ENCODE assay signal across 8 cellular contexts in the genomic region with DNA sequence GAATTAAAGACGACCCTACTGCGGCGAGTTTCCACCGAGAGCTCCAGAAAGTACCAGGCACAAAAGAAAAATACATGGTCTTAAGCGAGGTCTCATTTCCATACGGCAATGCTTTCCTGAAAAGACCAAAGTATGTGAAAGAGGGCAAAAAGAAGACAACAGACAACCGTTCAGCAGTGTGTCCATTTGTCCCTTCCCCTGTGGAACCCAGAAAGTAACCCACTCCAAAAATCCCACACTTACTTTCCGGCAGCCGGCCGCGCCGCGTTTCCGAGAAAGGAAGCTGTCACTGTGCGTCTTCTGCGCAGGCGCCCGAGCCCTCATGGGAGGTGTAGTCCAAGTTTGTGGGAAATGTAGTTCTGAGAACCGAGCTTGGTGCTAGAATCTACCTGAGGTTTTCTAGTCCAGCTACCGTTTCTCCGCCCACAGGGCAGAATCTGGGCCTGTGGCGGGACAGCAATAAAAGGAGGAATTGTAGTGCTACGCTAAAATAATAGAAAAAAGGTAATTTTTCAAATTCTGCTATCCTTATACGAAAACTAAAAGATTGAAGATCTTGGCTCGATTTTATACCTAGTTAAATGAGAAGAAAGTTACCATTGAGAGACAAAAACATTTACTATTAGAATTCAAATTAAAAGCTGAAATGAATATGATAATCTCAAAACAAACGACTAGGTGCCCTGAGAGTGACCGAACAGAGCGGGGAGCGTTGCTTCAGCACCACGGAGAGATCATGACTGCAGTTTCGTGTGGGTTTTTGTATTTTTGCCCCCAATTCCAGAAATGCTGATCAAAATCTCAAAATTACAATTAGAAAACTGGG. TPM values are rescaled to one million over a fixed set of nuclear protein-coding genes. Genes with fewer than 3 reads are reported as not detected.
A peak's percentile ranks its signal among the peaks of the same experiment; 100 is the strongest.
DNase-seq lines count a peak whose midpoint lies in the region; ATAC-seq and TF ChIP-seq lines count a peak whose summit lies in the region.

A gene with protein sequence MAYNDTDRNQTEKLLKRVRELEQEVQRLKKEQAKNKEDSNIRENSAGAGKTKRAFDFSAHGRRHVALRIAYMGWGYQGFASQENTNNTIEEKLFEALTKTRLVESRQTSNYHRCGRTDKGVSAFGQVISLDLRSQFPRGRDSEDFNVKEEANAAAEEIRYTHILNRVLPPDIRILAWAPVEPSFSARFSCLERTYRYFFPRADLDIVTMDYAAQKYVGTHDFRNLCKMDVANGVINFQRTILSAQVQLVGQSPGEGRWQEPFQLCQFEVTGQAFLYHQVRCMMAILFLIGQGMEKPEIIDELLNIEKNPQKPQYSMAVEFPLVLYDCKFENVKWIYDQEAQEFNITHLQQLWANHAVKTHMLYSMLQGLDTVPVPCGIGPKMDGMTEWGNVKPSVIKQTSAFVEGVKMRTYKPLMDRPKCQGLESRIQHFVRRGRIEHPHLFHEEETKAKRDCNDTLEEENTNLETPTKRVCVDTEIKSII (minus strand): TSS at position 280 of the 826 bp plus-strand sequence. CDS start 6,922 bp downstream, outside the sequence.

- H4K20me1 ChIP-seq in GM23338 (replicated peaks; ENCODE audit: insufficient read depth) = peaks cover 17% of the 10 kb centered on the region; the same call in 1 of the 2 replicates
- no peaks in the 10 kb centered on the region for H4K20me1 ChIP-seq in fibroblast of lung (ENCODE audit: control insufficient read depth, extremely low read depth, insufficient read depth, low read length)

- DNase-seq in Daoy (ENCODE audit: low read depth) (peak; percentile 89), GM23338 (ENCODE audit: low spot score) (peak; percentile 96), LHCN-M2 (ENCODE audit: low read depth) (peak; percentile 77), RPMI8226 (peak; percentile 85), fibroblast of lung (ENCODE audit: low read depth in 2 of 2) (peak; percentile 76 to 82)
- peak; percentile 71 to 77 for DNase-seq in activated T-helper 1 cell treated with anti-CD3 and anti-CD28 coated beads, Interleukin-2, amount 50 U/mL, for 16 hours (ENCODE audit: low read depth in 1 of 2, low spot score in 1 of 2)
- DNase-seq in naive thymus-derived CD4-positive, alpha-beta T cell = peak; percentile 73 to 88 (median 83)
- DNase-seq in stimulated activated naive B cell treated with anti-CD40 and anti-IgM and Interleukin-4, amounts not matched to agents 10 μg/mL and 1 μg/mL and 100 μg/mL, for 72 hours = peak; percentile 81

- H2AFZ ChIP-seq in GM23338 = peak within 1 kb of the TSS; percentile 99
- peak within 1 kb of the TSS; percentile 99 for H2AFZ ChIP-seq in fibroblast of lung (ENCODE audit: low read length)

- peak; percentile 84 for ATAC-seq in GM23338
- peak; percentile 96 for ATAC-seq in naive thymus-derived CD4-positive, alpha-beta T cell
- peak; percentile 94 to 97 for ATAC-seq in stimulated activated naive B cell treated with anti-CD40 and anti-IgM and Interleukin-4, amounts not matched to agents 10 μg/mL and 1 μg/mL and 100 μg/mL, for 72 hours (replicated peaks)

- peaks cover 20% of the 10 kb centered on the region for H3K27me3 Mint-ChIP-seq in GM23338 (ENCODE audit: insufficient read depth, low read depth, poor library complexity)
- H3K27me3 Mint-ChIP-seq in naive thymus-derived CD4-positive, alpha-beta T cell = peaks cover 18 to 40% (median 29%) of the 10 kb centered on the region in 5 donors
- H3K27me3 Mint-ChIP-seq in stimulated activated naive B cell treated with anti-CD40 and anti-IgM and Interleukin-4, amounts not matched to agents 10 μg/mL and 1 μg/mL and 100 μg/mL, for 72 hours = peaks cover 15 to 16% of the 10 kb centered on the region in 2 donors

- H3K9me2 ChIP-seq in GM23338 (ENCODE audit: insufficient read depth) = no peaks in the 10 kb centered on the region

- H3K79me2 ChIP-seq in GM23338 (replicated peaks; ENCODE audit: insufficient read depth) (peaks cover 44% of the 10 kb centered on the region), fibroblast of lung (ENCODE audit: control insufficient read depth, insufficient read depth, low read length) (peaks cover 8% of the 10 kb centered on the region)

- H3F3A ChIP-seq in GM23338 (replicated peaks; ENCODE audit: low read depth) = peaks cover 15% of the 10 kb centered on the region; the same call in 1 of the 2 replicates

- H3K4me1 ChIP-seq in GM23338 (ENCODE audit: insufficient read depth) (no peaks in the 10 kb centered on the region), fibroblast of lung (ENCODE audit: control insufficient read depth, extremely low read depth, insufficient read depth, low read length) (no peaks in the 10 kb centered on the region)
- H3K4me1 ChIP-seq in naive thymus-derived CD4-positive, alpha-beta T cell (ENCODE audit: control insufficient read depth in 2 of 2, insufficient read depth in 2 of 2, low read length in 2 of 2) = peaks cover 7 to 13% of the 10 kb centered on the region in 2 donors

- H3K27ac ChIP-seq in GM23338 (ENCODE audit: low read depth) = peak within 1 kb of the TSS; percentile 20; the same call in 1 of the 2 replicates
- H3K27ac ChIP-seq in fibroblast of lung (ENCODE audit: insufficient read depth, low read length) = peak within 1 kb of the TSS; percentile 84
- H3K27ac ChIP-seq in naive thymus-derived CD4-positive, alpha-beta T cell (ENCODE audit: low read depth, low read length) = peak within 1 kb of the TSS; percentile 86

- intact Hi-C loops in naive thymus-derived CD4-positive, alpha-beta T cell (cut with micrococcal nuclease) = loop anchor here (1.0 to 5.0 kb wide), 10 partner anchors 16 to 1027 kb away; a partner anchor contains a TSS

- peak within 1 kb of the TSS; percentile 56 for H3K9ac ChIP-seq in fibroblast of lung (ENCODE audit: insufficient read depth, low read length)

- CTCF ChIA-PET in naive thymus-derived CD4-positive, alpha-beta T cell (lab: Charles Lee) = interaction anchor here (0.7 to 1.6 kb wide), 3 partner anchors 16 to 1131 kb away, joined by 4 to 6 read pairs (median 6); a partner anchor contains a TSS

- H3K4me3 Mint-ChIP-seq in GM23338 = peak within 1 kb of the TSS; percentile 99
- H3K4me3 Mint-ChIP-seq in naive thymus-derived CD4-positive, alpha-beta T cell = peak within 1 kb of the TSS; percentile 82 to 98 (median 96)
- H3K4me3 Mint-ChIP-seq in stimulated activated naive B cell treated with anti-CD40 and anti-IgM and Interleukin-4, amounts not matched to agents 10 μg/mL and 1 μg/mL and 100 μg/mL, for 72 hours = peak within 1 kb of the TSS; percentile 91 to 97

- POLR2A ChIA-PET in naive thymus-derived CD4-positive, alpha-beta T cell (lab: Charles Lee) = interaction anchor here (0.6 to 2.3 kb wide), 10 partner anchors 14 to 791 kb away, joined by 3 to 21 read pairs (median 3); a partner anchor contains a TSS

- peak within 1 kb of the TSS; percentile 89 for H3K4me2 ChIP-seq in GM23338
- H3K4me2 ChIP-seq in fibroblast of lung (ENCODE audit: extremely low read depth, insufficient read depth, low read length) = peak within 1 kb of the TSS; percentile 86

- no peaks in the 10 kb centered on the region for H3K9me3 ChIP-seq in fibroblast of lung (ENCODE audit: control insufficient read depth, insufficient read depth, low read depth, low read length)
- H3K9me3 ChIP-seq in naive thymus-derived CD4-positive, alpha-beta T cell (ENCODE audit: control insufficient read depth in 2 of 3, low read length in 3 of 3) = no peaks in the 10 kb centered on the region

- H3K27me3 ChIP-seq in GM23338 (ENCODE audit: insufficient read depth) (peaks cover 19% of the 10 kb centered on the region), fibroblast of lung (ENCODE audit: control insufficient read depth, insufficient read depth, low read length) (peaks cover 18% of the 10 kb centered on the region)
- H3K27me3 ChIP-seq in naive thymus-derived CD4-positive, alpha-beta T cell (ENCODE audit: control insufficient read depth in 2 of 2, insufficient read depth in 2 of 2, low read length in 2 of 2) = peaks cover 0 to 4% of the 10 kb centered on the region in 2 donors

- peaks cover 17% of the 10 kb centered on the region for H3K36me3 ChIP-seq in GM23338 (ENCODE audit: insufficient read depth)
- peaks cover 4% of the 10 kb centered on the region for H3K36me3 ChIP-seq in fibroblast of lung (ENCODE audit: control insufficient read depth, insufficient read depth, low read length)
- peaks cover 0 to 9% (median 0%) of the 10 kb centered on the region in 3 experiments for H3K36me3 ChIP-seq in naive thymus-derived CD4-positive, alpha-beta T cell (ENCODE audit: control insufficient read depth in 2 of 3, insufficient read depth in 3 of 3, low read length in 3 of 3)

- H3K9me3 Mint-ChIP-seq in GM23338 = no peaks in the 10 kb centered on the region; the same call in 1 of the 3 replicates
- H3K9me3 Mint-ChIP-seq in naive thymus-derived CD4-positive, alpha-beta T cell = peaks cover 0 to 5% (median 0%) of the 10 kb centered on the region in 11 donors
- H3K9me3 Mint-ChIP-seq in stimulated activated naive B cell treated with anti-CD40 and anti-IgM and Interleukin-4, amounts not matched to agents 10 μg/mL and 1 μg/mL and 100 μg/mL, for 72 hours = no peaks in the 10 kb centered on the region

- H3K27ac Mint-ChIP-seq in GM23338 = peak within 1 kb of the TSS; percentile 81
- peak within 1 kb of the TSS; percentile 83 to 96 (median 92) for H3K27ac Mint-ChIP-seq in naive thymus-derived CD4-positive, alpha-beta T cell
- peak within 1 kb of the TSS; percentile 94 for H3K27ac Mint-ChIP-seq in stimulated activated naive B cell treated with anti-CD40 and anti-IgM and Interleukin-4, amounts not matched to agents 10 μg/mL and 1 μg/mL and 100 μg/mL, for 72 hours

- H3K36me3 Mint-ChIP-seq in GM23338 (ENCODE audit: low read depth) = peaks cover 38% of the 10 kb centered on the region
- H3K36me3 Mint-ChIP-seq in naive thymus-derived CD4-positive, alpha-beta T cell = peaks cover 8 to 14% (median 12%) of the 10 kb centered on the region in 5 donors
- peaks cover 8 to 21% of the 10 kb centered on the region in 2 donors for H3K36me3 Mint-ChIP-seq in stimulated activated naive B cell treated with anti-CD40 and anti-IgM and Interleukin-4, amounts not matched to agents 10 μg/mL and 1 μg/mL and 100 μg/mL, for 72 hours

- TF ChIP-seq CTCF in GM23338 (conservative IDR thresholded peaks at IDR 0.05; ENCODE audit: low read depth in 2 of 2) = no peak
- TF ChIP-seq CTCF in fibroblast of lung (conservative IDR thresholded peaks at IDR 0.05 in 1 of 2, IDR thresholded peaks at IDR 0.05 in 1 of 2; ENCODE audit: low read depth in 1 of 2, low read length in 2 of 2) = no peak

- peaks cover 12% of the 10 kb centered on the region for H3K4me1 Mint-ChIP-seq in GM23338
- peaks cover 21 to 54% (median 38%) of the 10 kb centered on the region in 7 donors for H3K4me1 Mint-ChIP-seq in naive thymus-derived CD4-positive, alpha-beta T cell
- H3K4me1 Mint-ChIP-seq in stimulated activated naive B cell treated with anti-CD40 and anti-IgM and Interleukin-4, amounts not matched to agents 10 μg/mL and 1 μg/mL and 100 μg/mL, for 72 hours = peaks cover 6 to 23% of the 10 kb centered on the region in 2 donors

- peak within 1 kb of the TSS; percentile 88 for H3K4me3 ChIP-seq in GM23338
- peak within 1 kb of the TSS; percentile 73 to 99 (median 96) for H3K4me3 ChIP-seq in fibroblast of lung (replicated peaks in 1 of 4; ENCODE audit: control extremely low read depth in 1 of 4, insufficient read depth in 1 of 4, low read depth in 3 of 4, low read length in 4 of 4)
- peak within 1 kb of the TSS; percentile 91 for H3K4me3 ChIP-seq in naive thymus-derived CD4-positive, alpha-beta T cell (ENCODE audit: low read length)

RNA-seq across cellular contexts. Expression of the gene that starts here (rescaled TPM):
- total RNA-seq in Daoy (2014; rRNA removed; shearing (Covaris generic)) = 20.2 and 24.0 TPM in 2 replicates
- total RNA-seq in GM23338 (2014; rRNA removed; shearing (Covaris generic)) = 24.1 and 35.8 TPM in 2 replicates
- polyA plus RNA-seq in GM23338 (2016; fragmentation: Nextera tagmentation; extraction: Ambion mirVana) (12.0 and 15.8 TPM in 2 replicates), fibroblast of lung (15.3 and 16.0 TPM in 2 replicates)
- total RNA-seq in LHCN-M2 (2014; rRNA removed) (7.5 and 16.6 TPM in 2 replicates), fibroblast of lung (14.0 and 14.9 TPM in 2 replicates)
- polyA plus RNA-seq in LHCN-M2 (2012) = 6.5 TPM
- 12.2 and 14.1 TPM in 2 replicates for polyA plus RNA-seq in fibroblast of lung (2012)
- polyA minus RNA-seq in fibroblast of lung (ENCODE audit: low replicate concordance) = 1.7 and 5.4 TPM in 2 replicates
- 10 to 100 TPM in 2 of 5 experiments, 1 to 10 TPM in 3; 4.6 to 15.3 (median 9.3) TPM for total RNA-seq in naive thymus-derived CD4-positive, alpha-beta T cell
- polyA plus RNA-seq in naive thymus-derived CD4-positive, alpha-beta T cell = 10 to 100 TPM in 1 of 2 donors, 1 to 10 TPM in 1; 9.6 to 14.1 TPM

Comparison
In these comparisons a context has a peak if more than half of its experiments do, and no peak if none do; other contexts are left out.
1. Peak in every context shown above with its lines: DNase-seq, ATAC-seq, H3K4me3 ChIP-seq and H3K27ac ChIP-seq.
2. H3K27ac ChIP-seq: peak in every context shown above with its lines; median percentile 86 in naive thymus-derived CD4-positive, alpha-beta T cell; 84 in fibroblast of lung; 20 in GM23338.